6 cellular contexts compared by ENCODE assay signal in genomic region chr20:63741676-63742380, GRCh38. TPM values are rescaled to one million over a fixed set of nuclear protein-coding genes. Genes with fewer than 3 reads are reported as not detected.
A peak's percentile ranks its signal among the peaks of the same experiment; 100 is the strongest.
DNase-seq lines count a peak whose midpoint lies in the region; TF ChIP-seq lines count a peak whose summit lies in the region.

No MANE protein-coding gene starts in this region.

- TF ChIP-seq CTCF in left ventricle myocardium inferior (IDR thresholded peaks at IDR 0.05; ENCODE audit: borderline replicate concordance) (no peak), transverse colon (IDR thresholded peaks at IDR 0.05) (no peak)

- H3K9me3 Mint-ChIP-seq in activated CD4-positive, alpha-beta memory T cell treated with anti-CD3 and anti-CD28 coated beads, Interleukin-2, amount 10 ng/mL, durations not matched to agents 7 days and 5 days, result no peaks in the 10 kb centered on the region
- no peaks in the 10 kb centered on the region for H3K9me3 Mint-ChIP-seq in activated CD4-positive, alpha-beta memory T cell treated with anti-CD3 and anti-CD28 coated beads for 36 hours

- H3K27ac ChIP-seq in left ventricle myocardium inferior (replicated peaks), result peak overlapping the region; percentile 94
- H3K27ac ChIP-seq in transverse colon, result peak overlapping the region; percentile 89 to 98 (median 91)

- H3K36me3 ChIP-seq in left ventricle myocardium inferior (peaks cover 49% of the 10 kb centered on the region), transverse colon (no peaks in the 10 kb centered on the region)

- no peak for TF ChIP-seq POLR2A in transverse colon (IDR thresholded peaks at IDR 0.05)

- POLR2A ChIA-PET in activated CD4-positive, alpha-beta memory T cell treated with anti-CD3 and anti-CD28 coated beads, Interleukin-2, amount 10 ng/mL, durations not matched to agents 7 days and 5 days (lab: Charles Lee), result interaction anchor here (0.5 to 2.8 kb wide), 7 partner anchors 9 to 221 kb away, joined by 3 to 30 read pairs (median 4); partner anchors contain the start of genes ARFRP1, GMEB2, PPDPF and ZGPAT
- POLR2A ChIA-PET in activated CD4-positive, alpha-beta memory T cell treated with anti-CD3 and anti-CD28 coated beads for 36 hours (lab: Charles Lee), result interaction anchor here (1.0 to 2.4 kb wide), 3 partner anchors 9 to 43 kb away, joined by 5 to 10 read pairs (median 5); partner anchors contain the start of genes ARFRP1 and ZGPAT

- TF ChIP-seq EP300 in transverse colon (IDR thresholded peaks at IDR 0.05; ENCODE audit: low read depth), result no peak

- H3K27ac Mint-ChIP-seq in activated CD4-positive, alpha-beta memory T cell treated with anti-CD3 and anti-CD28 coated beads, Interleukin-2, amount 10 ng/mL, durations not matched to agents 7 days and 5 days, result no peak overlapping the region
- no peak overlapping the region for H3K27ac Mint-ChIP-seq in activated CD4-positive, alpha-beta memory T cell treated with anti-CD3 and anti-CD28 coated beads for 36 hours

- 81% methylated on average over 26 of the region's 30 CpGs; no CpG with 5 or more reads in 1 of the 2 donors for WGBS in transverse colon (ENCODE audit: low coverage in 1 of 2), 2 donors

- peak overlapping the region; percentile 81 for H3K4me3 ChIP-seq in left ventricle myocardium inferior
- H3K4me3 ChIP-seq in transverse colon, result no peak overlapping the region

- H3K4me1 Mint-ChIP-seq in activated CD4-positive, alpha-beta memory T cell treated with anti-CD3 and anti-CD28 coated beads, Interleukin-2, amount 10 ng/mL, durations not matched to agents 7 days and 5 days, result peaks cover 2% of the 10 kb centered on the region
- H3K4me1 Mint-ChIP-seq in activated CD4-positive, alpha-beta memory T cell treated with anti-CD3 and anti-CD28 coated beads for 36 hours (ENCODE audit: low read depth), result peaks cover 8% of the 10 kb centered on the region

- no peaks in the 10 kb centered on the region for H3K27me3 Mint-ChIP-seq in activated CD4-positive, alpha-beta memory T cell treated with anti-CD3 and anti-CD28 coated beads, Interleukin-2, amount 10 ng/mL, durations not matched to agents 7 days and 5 days
- no peaks in the 10 kb centered on the region for H3K27me3 Mint-ChIP-seq in activated CD4-positive, alpha-beta memory T cell treated with anti-CD3 and anti-CD28 coated beads for 36 hours

- in situ Hi-C loops in transverse colon (cut with MboI; ENCODE audit: low pct_ligation_motif_present in 1 of 4, low pct_unique_long_range_greater_than_20kb in 1 of 4, low sequenced_read_pairs in 3 of 4), result no loop called here

- H3K36me3 Mint-ChIP-seq in activated CD4-positive, alpha-beta memory T cell treated with anti-CD3 and anti-CD28 coated beads, Interleukin-2, amount 10 ng/mL, durations not matched to agents 7 days and 5 days (ENCODE audit: low read depth), result peaks cover 7% of the 10 kb centered on the region
- H3K36me3 Mint-ChIP-seq in activated CD4-positive, alpha-beta memory T cell treated with anti-CD3 and anti-CD28 coated beads for 36 hours, result peaks cover 2% of the 10 kb centered on the region

- CTCF ChIA-PET in activated CD4-positive, alpha-beta memory T cell treated with anti-CD3 and anti-CD28 coated beads, Interleukin-2, amount 10 ng/mL, durations not matched to agents 7 days and 5 days (lab: Charles Lee), result interaction anchor here (2.4 kb wide), 1 partner anchor 34 kb away, joined by 16 read pairs; the partner anchor contains the start of genes ARFRP1 and ZGPAT
- CTCF ChIA-PET in activated CD4-positive, alpha-beta memory T cell treated with anti-CD3 and anti-CD28 coated beads for 36 hours (lab: Charles Lee), result interaction anchor here (1.5 to 1.8 kb wide), 2 partner anchors 34 to 35 kb away, joined by 5 to 14 read pairs; partner anchors contain the start of genes ARFRP1 and ZGPAT

- peak overlapping the region; percentile 17 for H3K4me3 Mint-ChIP-seq in activated CD4-positive, alpha-beta memory T cell treated with anti-CD3 and anti-CD28 coated beads, Interleukin-2, amount 10 ng/mL, durations not matched to agents 7 days and 5 days
- H3K4me3 Mint-ChIP-seq in activated CD4-positive, alpha-beta memory T cell treated with anti-CD3 and anti-CD28 coated beads for 36 hours, result no peak overlapping the region

- peaks cover 51% of the 10 kb centered on the region for H3K4me1 ChIP-seq in left ventricle myocardium inferior
- peaks cover 33 to 42% (median 38%) of the 10 kb centered on the region in 4 donors for H3K4me1 ChIP-seq in transverse colon

- no peaks in the 10 kb centered on the region for H3K27me3 ChIP-seq in left ventricle myocardium inferior (ENCODE audit: low read depth)
- no peaks in the 10 kb centered on the region for H3K27me3 ChIP-seq in transverse colon

- intact Hi-C loops in activated CD4-positive, alpha-beta memory T cell treated with anti-CD3 and anti-CD28 coated beads for 36 hours (cut with micrococcal nuclease), result no loop called here
- intact Hi-C loops in left ventricle myocardium inferior (cut with micrococcal nuclease), result no loop called here
- intact Hi-C loops in transverse colon (cut with DNase I; ENCODE audit: low total_unique reads), result no loop called here

- H3K9me3 ChIP-seq in left ventricle myocardium inferior (replicated peaks) (no peaks in the 10 kb centered on the region), transverse colon (no peaks in the 10 kb centered on the region)

- DNase-seq in activated CD4-positive, alpha-beta memory T cell treated with anti-CD3 and anti-CD28 coated beads, Interleukin-2, amount 10 ng/mL, durations not matched to agents 7 days and 5 days, result no peak
- no peak for DNase-seq in activated CD4-positive, alpha-beta memory T cell treated with anti-CD3 and anti-CD28 coated beads for 36 hours
- DNase-seq in left ventricle myocardium inferior (no peak), transverse colon (no peak), HUDEP-2 (lab: John Stamatoyannopoulos, UW; ENCODE audit: unreplicated experiment in 76 of 76) (no peak)
- DNase-seq in activated effector memory CD4-positive, alpha-beta T cell treated with anti-CD3 and anti-CD28 coated beads, Interleukin-2, amount 50 U/mL, for 16 hours, result no peak

RNA-seq across cellular contexts. Expression of gene SLC2A4RG, which starts 2.3 kb away (rescaled TPM):
- total RNA-seq in activated CD4-positive, alpha-beta memory T cell treated with anti-CD3 and anti-CD28 coated beads, Interleukin-2, amount 10 ng/mL, durations not matched to agents 7 days and 5 days, result 10 to 100 TPM; 88.3 to 90.4 TPM
- 10 to 100 TPM; 58.9 to 59.0 TPM for total RNA-seq in activated CD4-positive, alpha-beta memory T cell treated with anti-CD3 and anti-CD28 coated beads for 36 hours
- total RNA-seq in left ventricle myocardium inferior (79.2 TPM), transverse colon (10 to 100 TPM; 26.3 to 50.2 (median 47.7) TPM)

RNA-seq across cellular contexts. Expression of gene LIME1, which starts 5.4 kb away (rescaled TPM):
- 100 to 1,000 TPM; 181 to 186 TPM for total RNA-seq in activated CD4-positive, alpha-beta memory T cell treated with anti-CD3 and anti-CD28 coated beads, Interleukin-2, amount 10 ng/mL, durations not matched to agents 7 days and 5 days
- 10 to 100 TPM; 14.7 to 17.6 TPM for total RNA-seq in activated CD4-positive, alpha-beta memory T cell treated with anti-CD3 and anti-CD28 coated beads for 36 hours
- total RNA-seq in left ventricle myocardium inferior, result 3.4 TPM
- total RNA-seq in transverse colon, result 10 to 100 TPM; 24.4 to 91.1 (median 44.0) TPM

RNA-seq across cellular contexts. Expression of gene ZGPAT, which starts 34.0 kb away (rescaled TPM):
- total RNA-seq in activated CD4-positive, alpha-beta memory T cell treated with anti-CD3 and anti-CD28 coated beads, Interleukin-2, amount 10 ng/mL, durations not matched to agents 7 days and 5 days, result 10 to 100 TPM; 41.6 to 42.8 TPM
- 10 to 100 TPM; 28.7 to 29.9 TPM for total RNA-seq in activated CD4-positive, alpha-beta memory T cell treated with anti-CD3 and anti-CD28 coated beads for 36 hours
- total RNA-seq in left ventricle myocardium inferior (15.8 TPM), transverse colon (100 to 1,000 TPM in 2 of 4 donors, 10 to 100 TPM in 2; 29.1 to 346 (median 76.5) TPM)

RNA-seq across cellular contexts. Expression of gene ARFRP1, which starts 34.1 kb away (rescaled TPM):
- total RNA-seq in activated CD4-positive, alpha-beta memory T cell treated with anti-CD3 and anti-CD28 coated beads, Interleukin-2, amount 10 ng/mL, durations not matched to agents 7 days and 5 days, result 10 to 100 TPM; 52.9 to 53.4 TPM
- 10 to 100 TPM; 54.6 to 58.4 TPM for total RNA-seq in activated CD4-positive, alpha-beta memory T cell treated with anti-CD3 and anti-CD28 coated beads for 36 hours
- total RNA-seq in left ventricle myocardium inferior (37.1 TPM), transverse colon (10 to 100 TPM; 46.2 to 75.4 (median 56.2) TPM)

RNA-seq across cellular contexts. Expression of gene TNFRSF6B, which starts 45.4 kb away (rescaled TPM):
- total RNA-seq in activated CD4-positive, alpha-beta memory T cell treated with anti-CD3 and anti-CD28 coated beads, Interleukin-2, amount 10 ng/mL, durations not matched to agents 7 days and 5 days, result not detected
- not detected for total RNA-seq in activated CD4-positive, alpha-beta memory T cell treated with anti-CD3 and anti-CD28 coated beads for 36 hours
- total RNA-seq in left ventricle myocardium inferior (0.27 TPM), transverse colon (10 to 100 TPM in 3 of 4 donors, 1 to 10 TPM in 1; 4.2 to 34.4 (median 13.6) TPM)
